Comparison of ENCODE assay signal across 24 cellular contexts in genomic region chr14:72664651-72665050, GRCh38.
DNase-seq lines count a peak whose midpoint lies in the region; ATAC-seq and TF ChIP-seq lines count a peak whose summit lies in the region.
"Had no signal": no experiment of that assay in that cellular context is flagged by ENCODE, and none has a peak within 500 bp of the region (broad histone marks: within the 10 kb centered on the region; RNA-seq: fewer than 3 reads in every experiment).

No MANE protein-coding gene starts in this region.

- DNase-seq in cardiac muscle cell (ENCODE audit: low read depth in 1 of 2, low spot score in 1 of 2): no peak
- no peak for DNase-seq in left ventricle myocardium superior
- no peak for DNase-seq in mammary epithelial cell
- DNase-seq in mesenchymal stem cell: peak; percentile 43
- no peak for DNase-seq in SIG-M5 (lab: John Stamatoyannopoulos, UW)
- DNase-seq: activated CD8-positive, alpha-beta T cell treated with anti-CD3 and anti-CD28 coated beads, Interleukin-2, amount 10 ng/mL, durations not matched to agents 7 days and 5 days; C1 segment of cervical spinal cord; Caco-2; DND-41; NCI-H2081; NCI-H345; NCI-H774; retina; Right ventricle myocardium superior; spleen; stimulated activated CD4-positive, alpha-beta T cell treated with anti-CD3 and anti-CD28 coated beads, Interleukin-2, amount 100 ng/mL, for 48 hours had no signal

- H3K9ac ChIP-seq in mammary epithelial cell (ENCODE audit: insufficient read depth, low read length) (no peak overlapping the region), mesenchymal stem cell (ENCODE audit: low read length) (peak overlapping the region; percentile 2)

- TF ChIP-seq CTCF in cardiac muscle cell (IDR thresholded peaks at IDR 0.05; ENCODE audit: low read depth, low read length): no peak
- no peak for TF ChIP-seq CTCF in mammary epithelial cell (conservative IDR thresholded peaks at IDR 0.05 in 1 of 2, IDR thresholded peaks at IDR 0.05 in 1 of 2; ENCODE audit: extremely low read depth in 1 of 2, insufficient read depth in 1 of 2, low read depth in 1 of 2, low read length in 2 of 2)

- H3K79me2 ChIP-seq in mammary epithelial cell (ENCODE audit: insufficient read depth, low read length): no peaks in the 10 kb centered on the region

- H3K18ac ChIP-seq in mesenchymal stem cell (ENCODE audit: low read depth in 1 of 2, low read length in 2 of 2): peak overlapping the region; percentile 48 to 69

- CTCF ChIA-PET in mammary epithelial cell (lab: Charles Lee; ENCODE audit: low non-redundant PET): no interaction called here

- no peak overlapping the region for H4K91ac ChIP-seq in mesenchymal stem cell (ENCODE audit: low read length)

- H2AK5ac ChIP-seq in mesenchymal stem cell (ENCODE audit: low read length, severe bottlenecking): peak overlapping the region; percentile 66

- no peaks in the 10 kb centered on the region for H3K27me3 ChIP-seq in cardiac muscle cell
- H3K27me3 ChIP-seq in mammary epithelial cell (ENCODE audit: insufficient read depth, low read length): no peaks in the 10 kb centered on the region
- H3K27me3 ChIP-seq in mesenchymal stem cell (ENCODE audit: control insufficient read depth in 1 of 2, insufficient read depth in 1 of 2, low read length in 2 of 2): no peaks in the 10 kb centered on the region
- H3K27me3 ChIP-seq: body of pancreas, MG63, spleen had no signal

- H2BK120ac ChIP-seq in mesenchymal stem cell (ENCODE audit: low read depth, low read length): no peak overlapping the region

- intact Hi-C loops in left ventricle myocardium superior (cut with micrococcal nuclease): no loop called here
- intact Hi-C loops in mammary epithelial cell (cut with micrococcal nuclease): loop anchor here (1.0 to 5.0 kb wide), 5 partner anchors 21 to 228 kb away; partner anchors contain the start of gene DPF3

- H4K8ac ChIP-seq in mesenchymal stem cell (ENCODE audit: low read length): no peak overlapping the region

- ATAC-seq in left ventricle myocardium superior: no peak
- no peak for ATAC-seq in HG02852 (IDR thresholded peaks at IDR 0.05; ENCODE audit: unreplicated experiment)
- ATAC-seq in GM19035 (IDR thresholded peaks at IDR 0.05; ENCODE audit: unreplicated experiment): no peak
- ATAC-seq in GM21390 (IDR thresholded peaks at IDR 0.05; ENCODE audit: unreplicated experiment): no peak
- ATAC-seq: activated CD8-positive, alpha-beta T cell treated with anti-CD3 and anti-CD28 coated beads, Interleukin-2, amount 10 ng/mL, durations not matched to agents 7 days and 5 days; stimulated activated memory B cell treated with anti-CD40 and anti-IgM and Interleukin-4, amounts not matched to agents 10 μg/mL and 1 μg/mL and 100 μg/mL, for 72 hours had no signal

- H3K36me3 ChIP-seq in cardiac muscle cell (peaks cover 28% of the 10 kb centered on the region), mammary epithelial cell (ENCODE audit: insufficient read depth, low read length) (no peaks in the 10 kb centered on the region), mesenchymal stem cell (ENCODE audit: control insufficient read depth in 1 of 2, insufficient read depth in 2 of 2, low read depth in 1 of 2, low read length in 2 of 2) (peaks cover 0 to 17% of the 10 kb centered on the region in 2 experiments)
- H3K36me3 ChIP-seq: HAP-1, neutrophil, spleen had no signal

- H3K4me2 ChIP-seq in mammary epithelial cell (ENCODE audit: insufficient read depth, low read depth, low read length): peak overlapping the region; percentile 30
- no peak overlapping the region for H3K4me2 ChIP-seq in mesenchymal stem cell (ENCODE audit: low read length, poor library complexity, severe bottlenecking)

- no peak overlapping the region for H3K23ac ChIP-seq in mesenchymal stem cell (ENCODE audit: low read length in 2 of 2)

- no peak overlapping the region for H3K14ac ChIP-seq in mesenchymal stem cell (ENCODE audit: low read length in 2 of 2)

- H2AFZ ChIP-seq in mammary epithelial cell (ENCODE audit: low read depth, low read length) (no peak overlapping the region), mesenchymal stem cell (ENCODE audit: low read depth, low read length) (no peak overlapping the region)

- 100% methylated on average over 4 of the region's 4 CpGs for WGBS in mammary epithelial cell (ENCODE audit: low coverage, missing lambda C conversion rate)
- 28% methylated on average over 4 of the region's 4 CpGs for WGBS in mesenchymal stem cell

- H2BK15ac ChIP-seq in mesenchymal stem cell (ENCODE audit: low read depth, poor library complexity, severe bottlenecking): no peak overlapping the region

- dilution Hi-C loops in mammary epithelial cell (cut with HindIII; ENCODE audit: low sequenced_read_pairs): no loop called here

- BruUV-seq in mammary epithelial cell (replicated peaks; lab: Mats Ljungman, UMichigan): TSS peak; percentile 75

- in situ Hi-C loops in mammary epithelial cell (cut with MboI; ENCODE audit: low sequenced_read_pairs in 2 of 2): no loop called here

- no peaks in the 10 kb centered on the region for H4K20me1 ChIP-seq in mammary epithelial cell (ENCODE audit: insufficient read depth, low read length)

- H3K9me3 ChIP-seq in cardiac muscle cell (ENCODE audit: low read depth) (no peaks in the 10 kb centered on the region), mammary epithelial cell (replicated peaks; ENCODE audit: insufficient read depth, low read length) (no peaks in the 10 kb centered on the region), mesenchymal stem cell (ENCODE audit: control insufficient read depth, low read length) (no peaks in the 10 kb centered on the region)
- H3K9me3 ChIP-seq: body of pancreas, Caco-2, HAP-1, MG63, neutrophil, spleen had no signal

- H3K79me1 ChIP-seq in mesenchymal stem cell (replicated peaks; ENCODE audit: low read length, poor library complexity, severe bottlenecking): peaks cover 18% of the 10 kb centered on the region

- peak overlapping the region; percentile 66 for H2BK5ac ChIP-seq in mesenchymal stem cell (ENCODE audit: low read depth, low read length, poor library complexity, severe bottlenecking)

- peak overlapping the region; percentile 28 to 57 for H3K4ac ChIP-seq in mesenchymal stem cell (ENCODE audit: low read depth in 1 of 2, low read length in 2 of 2)

- peaks cover 9% of the 10 kb centered on the region for H3K4me1 ChIP-seq in cardiac muscle cell (ENCODE audit: low read depth)
- H3K4me1 ChIP-seq in mammary epithelial cell (ENCODE audit: insufficient read depth, low read length): peaks cover 27% of the 10 kb centered on the region
- peaks cover 11% of the 10 kb centered on the region for H3K4me1 ChIP-seq in mesenchymal stem cell (ENCODE audit: control insufficient read depth, insufficient read depth, low read depth, low read length)
- H3K4me1 ChIP-seq: body of pancreas, HAP-1, spleen had no signal

- H3K4me3 ChIP-seq in cardiac muscle cell: no peak overlapping the region
- H3K4me3 ChIP-seq in mammary epithelial cell (replicated peaks in 1 of 3; ENCODE audit: insufficient read depth in 1 of 3, low read depth in 2 of 3, low read length in 3 of 3): no peak overlapping the region
- no peak overlapping the region for H3K4me3 ChIP-seq in mesenchymal stem cell (ENCODE audit: insufficient read depth in 1 of 2, low read depth in 1 of 2, low read length in 2 of 2)
- H3K4me3 ChIP-seq: body of pancreas, HAP-1, MG63, spleen had no signal

- no peak overlapping the region for H2BK12ac ChIP-seq in mesenchymal stem cell (ENCODE audit: low read length in 2 of 2)

- H3K27ac ChIP-seq in cardiac muscle cell: peak overlapping the region; percentile 25
- H3K27ac ChIP-seq in mammary epithelial cell (ENCODE audit: insufficient read depth, low read depth, low read length): peak overlapping the region; percentile 86
- H3K27ac ChIP-seq in mesenchymal stem cell (ENCODE audit: low read length, poor library complexity, severe bottlenecking): peak overlapping the region; percentile 95
- H3K27ac ChIP-seq: body of pancreas, neutrophil, spleen had no signal

Comparison
In these comparisons a context has a peak if more than half of its experiments do, and no peak if none do; other contexts are left out.
1. H3K27ac ChIP-seq: peak in every context shown above with its lines; median percentile 95 in mesenchymal stem cell; 86 in mammary epithelial cell; 25 in cardiac muscle cell.